14 cellular contexts compared by ENCODE assay signal in genomic region chr20:50302463-50303041, GRCh38.
DNase-seq lines count a peak whose midpoint lies in the region; ATAC-seq and TF ChIP-seq lines count a peak whose summit lies in the region.
"Had no signal": no experiment of that assay in that cellular context is flagged by ENCODE, and none has a peak within 500 bp of the region (broad histone marks: within the 10 kb centered on the region; RNA-seq: fewer than 3 reads in every experiment).

No MANE protein-coding gene starts in this region.

- H3K4me1 ChIP-seq in BLaER1 treated with 17β-estradiol and CSF1 and Interleukin-3, amounts not matched to agents 10 nM and 100 nM, result peaks cover 23 to 76% (median 57%) of the 10 kb centered on the region in 10 experiments
- H3K4me1 ChIP-seq in adipocyte (ENCODE audit: control insufficient read depth, insufficient read depth, low read length) (peaks cover 63% of the 10 kb centered on the region), gastroesophageal sphincter (peaks cover 0 to 52% (median 29%) of the 10 kb centered on the region in 3 donors), spleen (peaks cover 0 to 72% (median 34%) of the 10 kb centered on the region in 6 donors), smooth muscle cell (ENCODE audit: low read depth) (peaks cover 3% of the 10 kb centered on the region)
- H3K4me1 ChIP-seq: neural progenitor cell had no signal

- TF ChIP-seq CTCF in gastroesophageal sphincter (IDR thresholded peaks at IDR 0.05) (no peak), spleen (IDR thresholded peaks at IDR 0.05 in 8 of 11, conservative IDR thresholded peaks at IDR 0.05 in 3 of 11) (no peak), smooth muscle cell (IDR thresholded peaks at IDR 0.05; ENCODE audit: borderline replicate concordance, insufficient read depth, poor library complexity, severe bottlenecking) (no peak)

- peak overlapping the region; percentile 17 to 84 (median 73) for H3K4me2 ChIP-seq in BLaER1 treated with 17β-estradiol and CSF1 and Interleukin-3, amounts not matched to agents 10 nM and 100 nM
- H3K4me2 ChIP-seq in smooth muscle cell, result no peak overlapping the region
- H3K4me2 ChIP-seq: neural progenitor cell had no signal

- no peaks in the 10 kb centered on the region for H3K79me2 ChIP-seq in smooth muscle cell (ENCODE audit: low read depth)

- H3K27ac ChIP-seq in BLaER1 treated with 17β-estradiol and CSF1 and Interleukin-3, amounts not matched to agents 10 nM and 100 nM, result peak overlapping the region in 5 of 11 experiments; percentile 3 to 48 (median 37); a peak in 6 of 22 replicates
- H3K27ac ChIP-seq in gastroesophageal sphincter, result peak overlapping the region in 3 of 4 donors; percentile 61 to 90 (median 86)
- peak overlapping the region in 5 of 8 donors; percentile 16 to 89 (median 83) for H3K27ac ChIP-seq in spleen
- no peak overlapping the region for H3K27ac ChIP-seq in substantia nigra (ENCODE audit: low read depth, low read length, poor library complexity, severe bottlenecking)
- no peak overlapping the region for H3K27ac ChIP-seq in smooth muscle cell (ENCODE audit: low read depth)
- H3K27ac ChIP-seq: neural progenitor cell had no signal

- no peak for TF ChIP-seq POLR2A in gastroesophageal sphincter (IDR thresholded peaks at IDR 0.05)
- TF ChIP-seq POLR2A in spleen (IDR thresholded peaks at IDR 0.05), result no peak

- peaks cover 17% of the 10 kb centered on the region for H3F3A ChIP-seq in smooth muscle cell (ENCODE audit: low read depth)

- peak; percentile 67 for DNase-seq in adipocyte (ENCODE audit: low read depth)
- peak; percentile 37 for DNase-seq in spleen
- DNase-seq in substantia nigra (lab: John Stamatoyannopoulos, UW), result no peak
- DNase-seq in smooth muscle cell (lab: John Stamatoyannopoulos, UW; ENCODE audit: unreplicated experiment), result no peak
- DNase-seq: activated CD8-positive, alpha-beta T cell treated with anti-CD3 and anti-CD28 coated beads, Interleukin-2, amount 10 ng/mL, durations not matched to agents 7 days and 5 days; CD4-positive, CD25-positive, alpha-beta regulatory T cell; NCI-H2171 treated with DMSO at 0.1 percent for 48 hours had no signal

- H4K20me1 ChIP-seq in BLaER1 treated with 17β-estradiol and CSF1 and Interleukin-3, amounts not matched to agents 10 nM and 100 nM, result no peaks in the 10 kb centered on the region
- H4K20me1 ChIP-seq in smooth muscle cell (ENCODE audit: low read depth), result no peaks in the 10 kb centered on the region

- no peaks in the 10 kb centered on the region; a peak in 1 of 22 replicates for H3K27me3 ChIP-seq in BLaER1 treated with 17β-estradiol and CSF1 and Interleukin-3, amounts not matched to agents 10 nM and 100 nM
- no peaks in the 10 kb centered on the region for H3K27me3 ChIP-seq in adipocyte (replicated peaks; ENCODE audit: control insufficient read depth, insufficient read depth, low read length)
- H3K27me3 ChIP-seq in gastroesophageal sphincter, result no peaks in the 10 kb centered on the region
- no peaks in the 10 kb centered on the region for H3K27me3 ChIP-seq in spleen (replicated peaks in 1 of 7)
- H3K27me3 ChIP-seq in smooth muscle cell (ENCODE audit: low read depth), result no peaks in the 10 kb centered on the region
- H3K27me3 ChIP-seq: neural progenitor cell, thyroid gland had no signal

- no peaks in the 10 kb centered on the region for H3K36me3 ChIP-seq in BLaER1 treated with 17β-estradiol and CSF1 and Interleukin-3, amounts not matched to agents 10 nM and 100 nM
- no peaks in the 10 kb centered on the region for H3K36me3 ChIP-seq in adipocyte (ENCODE audit: control insufficient read depth, insufficient read depth, low read length, severe bottlenecking)
- H3K36me3 ChIP-seq in gastroesophageal sphincter, result no peaks in the 10 kb centered on the region
- H3K36me3 ChIP-seq in spleen, result no peaks in the 10 kb centered on the region
- H3K36me3 ChIP-seq in smooth muscle cell (ENCODE audit: low read depth), result no peaks in the 10 kb centered on the region
- H3K36me3 ChIP-seq: neural progenitor cell, thyroid gland had no signal

- peak overlapping the region in 2 of 11 experiments; percentile 18 to 26; a peak in 2 of 22 replicates for H3K9ac ChIP-seq in BLaER1 treated with 17β-estradiol and CSF1 and Interleukin-3, amounts not matched to agents 10 nM and 100 nM
- H3K9ac ChIP-seq in adipocyte (ENCODE audit: low read length), result peak overlapping the region; percentile 47
- H3K9ac ChIP-seq in smooth muscle cell (ENCODE audit: low read depth), result no peak overlapping the region
- H3K9ac ChIP-seq: neural progenitor cell had no signal

- TF ChIP-seq EP300 in gastroesophageal sphincter (IDR thresholded peaks at IDR 0.05), result no peak

- no peak for ATAC-seq in gastroesophageal sphincter
- ATAC-seq in GM19328 (IDR thresholded peaks at IDR 0.05; ENCODE audit: unreplicated experiment), result no peak
- no peak for ATAC-seq in HG02970 (IDR thresholded peaks at IDR 0.05; ENCODE audit: low FRiP score, unreplicated experiment)
- ATAC-seq: activated CD8-positive, alpha-beta T cell treated with anti-CD3 and anti-CD28 coated beads, Interleukin-2, amount 10 ng/mL, durations not matched to agents 7 days and 5 days; left lobe of liver had no signal

- intact Hi-C loops in spleen (cut with DNase I; ENCODE audit: low total_unique reads), result no loop called here

- WGBS in gastroesophageal sphincter (ENCODE audit: low coverage in 1 of 2), 2 donors, result 73 to 82% methylated on average over 3 to 4 of the region's 9 CpGs
- 36 to 47% (median 42%) methylated on average over 8 to 9 of the region's 9 CpGs for WGBS in spleen, 5 donors
- 87% methylated on average over 9 of the region's 9 CpGs for WGBS in smooth muscle cell (ENCODE audit: low lambda C conversion rate)

- H3K9me3 ChIP-seq in BLaER1 treated with 17β-estradiol and CSF1 and Interleukin-3, amounts not matched to agents 10 nM and 100 nM (replicated peaks in 1 of 11), result no peaks in the 10 kb centered on the region
- no peaks in the 10 kb centered on the region for H3K9me3 ChIP-seq in adipocyte (ENCODE audit: control insufficient read depth, low read length)
- H3K9me3 ChIP-seq in gastroesophageal sphincter, result peaks cover 0 to 6% (median 0%) of the 10 kb centered on the region in 3 donors
- H3K9me3 ChIP-seq in spleen, result no peaks in the 10 kb centered on the region
- H3K9me3 ChIP-seq in smooth muscle cell (replicated peaks; ENCODE audit: low read depth), result no peaks in the 10 kb centered on the region
- H3K9me3 ChIP-seq: thyroid gland had no signal

- no peak overlapping the region for H3K4me3 ChIP-seq in BLaER1 treated with 17β-estradiol and CSF1 and Interleukin-3, amounts not matched to agents 10 nM and 100 nM
- H3K4me3 ChIP-seq in adipocyte (ENCODE audit: low read length), result peak overlapping the region; percentile 12
- H3K4me3 ChIP-seq in gastroesophageal sphincter, result no peak overlapping the region
- H3K4me3 ChIP-seq in spleen, result no peak overlapping the region
- H3K4me3 ChIP-seq in smooth muscle cell, result no peak overlapping the region
- H3K4me3 ChIP-seq: neural progenitor cell, thyroid gland had no signal

- no peak overlapping the region for H2AFZ ChIP-seq in smooth muscle cell (ENCODE audit: low read depth)
- H2AFZ ChIP-seq: neural progenitor cell had no signal

Comparison
In these comparisons a context has a peak if more than half of its experiments do, and no peak if none do; other contexts are left out.
1. H3K27ac ChIP-seq: peak in gastroesophageal sphincter (3 of 4) and spleen (5 of 8); none in substantia nigra (single experiment) and smooth muscle cell (single experiment).
2. DNase-seq: peak in adipocyte (single experiment) and spleen (single experiment); none in substantia nigra (0 of 49) and smooth muscle cell (single experiment).